8 cellular contexts compared by ENCODE assay signal in the genomic region with DNA sequence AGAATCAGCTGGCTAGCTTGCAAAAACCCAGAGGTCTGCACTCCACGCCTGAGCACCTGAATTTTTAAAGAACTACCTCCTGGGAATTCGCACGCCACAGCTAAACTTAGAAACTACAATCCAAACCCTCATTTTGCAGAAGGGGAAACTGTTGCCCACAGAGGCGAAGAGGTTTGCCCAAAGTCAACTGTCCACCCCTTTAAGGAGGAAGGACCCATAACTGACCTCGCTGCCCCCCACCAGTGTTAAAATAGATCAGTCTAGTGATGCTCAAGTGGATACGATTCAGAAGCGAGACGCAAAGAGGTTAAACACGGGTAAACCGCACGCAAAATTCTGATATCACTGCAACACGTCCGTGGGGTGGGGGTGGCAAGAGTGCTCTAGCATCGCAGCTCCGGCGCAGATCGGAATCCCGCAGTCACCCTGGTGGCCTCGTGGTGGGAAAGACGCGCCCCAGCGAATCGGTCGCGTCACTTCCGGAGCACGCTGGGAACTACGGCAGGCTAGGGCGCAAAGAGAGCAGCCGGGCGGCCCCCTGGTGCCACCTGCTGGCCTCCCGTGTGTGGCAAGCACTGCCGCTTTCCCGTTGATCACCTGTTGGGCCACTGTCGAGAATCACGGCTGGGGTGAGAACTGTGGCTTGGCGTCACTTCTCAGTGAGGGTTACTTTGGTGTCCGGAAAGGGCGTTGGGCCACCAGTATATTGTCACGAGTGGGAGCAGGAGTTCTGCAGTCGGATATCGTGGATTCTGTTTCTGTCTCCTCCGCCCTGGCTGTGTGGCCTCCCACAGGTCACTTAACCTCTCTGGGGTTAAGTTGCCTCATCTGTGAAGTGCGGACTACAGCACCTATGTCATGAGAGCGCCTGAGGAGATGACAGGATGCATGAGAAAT. TPM values are rescaled to one million over a fixed set of nuclear protein-coding genes. Genes with fewer than 3 reads are reported as not detected.
A peak's percentile ranks its signal among the peaks of the same experiment; 100 is the strongest.
DNase-seq lines count a peak whose midpoint lies in the region; ATAC-seq and TF ChIP-seq lines count a peak whose summit lies in the region.

A gene (minus strand): TSS at position 451 of the 897 bp plus-strand sequence. CDS start 686 bp downstream, outside the sequence.

- peak within 1 kb of the TSS; percentile 73 for H3K4me3 Mint-ChIP-seq in GM23338
- H3K4me3 Mint-ChIP-seq in activated T-helper 2 cell treated with anti-CD3 and anti-CD28 coated beads, Interferon-gamma antibody, Interleukin-2, Interleukin-4, amounts not matched to agents 10 μg/mL and 5 μg/mL and 100 μg/mL, durations not matched to agents 14 hours and 24 hours and 36 hours (ENCODE audit: low read depth) = peak within 1 kb of the TSS; percentile 77
- H3K4me3 Mint-ChIP-seq in nephron = peak within 1 kb of the TSS; percentile 86 to 94 (median 86)
- H3K4me3 Mint-ChIP-seq in stimulated activated naive CD8-positive, alpha-beta T cell treated with anti-CD3 and anti-CD28 coated beads, Interleukin-15, Interleukin-2, amounts not matched to agents 100 ng/mL and 50 ng/mL, for 24 hours = peak within 1 kb of the TSS; percentile 87

- H3K9me2 ChIP-seq in GM23338 (ENCODE audit: insufficient read depth) = peaks cover 2% of the 10 kb centered on the region; the same call in 1 of the 2 replicates

- no peaks in the 10 kb centered on the region for H3K9me3 Mint-ChIP-seq in GM23338
- H3K9me3 Mint-ChIP-seq in activated T-helper 2 cell treated with anti-CD3 and anti-CD28 coated beads, Interferon-gamma antibody, Interleukin-2, Interleukin-4, amounts not matched to agents 10 μg/mL and 5 μg/mL and 100 μg/mL, durations not matched to agents 14 hours and 24 hours and 36 hours = no peaks in the 10 kb centered on the region
- no peaks in the 10 kb centered on the region for H3K9me3 Mint-ChIP-seq in nephron
- H3K9me3 Mint-ChIP-seq in stimulated activated naive CD8-positive, alpha-beta T cell treated with anti-CD3 and anti-CD28 coated beads, Interleukin-15, Interleukin-2, amounts not matched to agents 100 ng/mL and 50 ng/mL, for 24 hours = no peaks in the 10 kb centered on the region

- peaks cover 6% of the 10 kb centered on the region for H3K27me3 ChIP-seq in GM23338 (ENCODE audit: insufficient read depth)

- H3K36me3 Mint-ChIP-seq in GM23338 (ENCODE audit: low read depth) = peaks cover 41% of the 10 kb centered on the region
- peaks cover 26% of the 10 kb centered on the region for H3K36me3 Mint-ChIP-seq in activated T-helper 2 cell treated with anti-CD3 and anti-CD28 coated beads, Interferon-gamma antibody, Interleukin-2, Interleukin-4, amounts not matched to agents 10 μg/mL and 5 μg/mL and 100 μg/mL, durations not matched to agents 14 hours and 24 hours and 36 hours (ENCODE audit: low read depth)
- H3K36me3 Mint-ChIP-seq in nephron (ENCODE audit: low read depth) = peaks cover 25% of the 10 kb centered on the region
- H3K36me3 Mint-ChIP-seq in stimulated activated naive CD8-positive, alpha-beta T cell treated with anti-CD3 and anti-CD28 coated beads, Interleukin-15, Interleukin-2, amounts not matched to agents 100 ng/mL and 50 ng/mL, for 24 hours (ENCODE audit: low read depth) = peaks cover 23% of the 10 kb centered on the region

- peak within 1 kb of the TSS; percentile 52 for H3K4me3 ChIP-seq in GM23338
- H3K4me3 ChIP-seq in LNCaP clone FGC (ENCODE audit: low read depth, low read length) = peak within 1 kb of the TSS; percentile 59

- DNase-seq in EL (peak; percentile 91), GM23338 (ENCODE audit: low spot score) (peak; percentile 95), LNCaP clone FGC (ENCODE audit: low read depth) (peak; percentile 77), RWPE1 (ENCODE audit: low spot score) (peak; percentile 84), fibroblast of peridontal ligament (ENCODE audit: extremely low read depth) (peak; percentile 88)
- peak; percentile 90 for DNase-seq in activated T-helper 2 cell treated with anti-CD3 and anti-CD28 coated beads, Interferon-gamma antibody, Interleukin-2, Interleukin-4, amounts not matched to agents 10 μg/mL and 5 μg/mL and 100 μg/mL, durations not matched to agents 14 hours and 24 hours and 36 hours (ENCODE audit: low spot score)

- no peaks in the 10 kb centered on the region for H4K20me1 ChIP-seq in GM23338 (replicated peaks; ENCODE audit: insufficient read depth)

- 0 out of 2 replicates have a peak, but pooled peaks cover under 1% of the 10 kb centered on the region for H3K36me3 ChIP-seq in GM23338 (ENCODE audit: insufficient read depth)

- intact Hi-C loops in activated T-helper 2 cell treated with anti-CD3 and anti-CD28 coated beads, Interferon-gamma antibody, Interleukin-2, Interleukin-4, amounts not matched to agents 10 μg/mL and 5 μg/mL and 100 μg/mL, durations not matched to agents 14 hours and 24 hours and 36 hours (cut with micrococcal nuclease) = loop anchor here (1.0 to 10.0 kb wide), 8 partner anchors 40 to 576 kb away; a partner anchor contains a TSS

- CTCF ChIA-PET in RWPE1 (lab: Yijun Ruan, JAX) = interaction anchor here (0.5 to 1.0 kb wide), 16 partner anchors 10 to 1153 kb away, joined by 3 to 6 read pairs (median 4); no protein-coding TSS in a partner anchor

- peaks cover 10% of the 10 kb centered on the region for H3K4me1 Mint-ChIP-seq in GM23338
- peaks cover 33% of the 10 kb centered on the region for H3K4me1 Mint-ChIP-seq in activated T-helper 2 cell treated with anti-CD3 and anti-CD28 coated beads, Interferon-gamma antibody, Interleukin-2, Interleukin-4, amounts not matched to agents 10 μg/mL and 5 μg/mL and 100 μg/mL, durations not matched to agents 14 hours and 24 hours and 36 hours (ENCODE audit: low read depth)
- peaks cover 23% of the 10 kb centered on the region for H3K4me1 Mint-ChIP-seq in nephron
- peaks cover 37% of the 10 kb centered on the region for H3K4me1 Mint-ChIP-seq in stimulated activated naive CD8-positive, alpha-beta T cell treated with anti-CD3 and anti-CD28 coated beads, Interleukin-15, Interleukin-2, amounts not matched to agents 100 ng/mL and 50 ng/mL, for 24 hours (ENCODE audit: low read depth)

- H3F3A ChIP-seq in GM23338 (replicated peaks; ENCODE audit: low read depth) = no peaks in the 10 kb centered on the region

- peak; percentile 36 for ATAC-seq in GM23338

- peak within 1 kb of the TSS; percentile 76 for H3K4me2 ChIP-seq in GM23338

- H3K79me2 ChIP-seq in GM23338 (replicated peaks; ENCODE audit: insufficient read depth) = peaks cover 9% of the 10 kb centered on the region

- POLR2A ChIA-PET in RWPE1 (lab: Yijun Ruan, JAX; ENCODE audit: low non-redundant PET) = no interaction called here

- H3K27me3 Mint-ChIP-seq in GM23338 (ENCODE audit: insufficient read depth, low read depth, poor library complexity) (peaks cover 17% of the 10 kb centered on the region), nephron (ENCODE audit: low read depth) (no peaks in the 10 kb centered on the region)
- no peaks in the 10 kb centered on the region for H3K27me3 Mint-ChIP-seq in activated T-helper 2 cell treated with anti-CD3 and anti-CD28 coated beads, Interferon-gamma antibody, Interleukin-2, Interleukin-4, amounts not matched to agents 10 μg/mL and 5 μg/mL and 100 μg/mL, durations not matched to agents 14 hours and 24 hours and 36 hours (ENCODE audit: low read depth)
- no peaks in the 10 kb centered on the region for H3K27me3 Mint-ChIP-seq in stimulated activated naive CD8-positive, alpha-beta T cell treated with anti-CD3 and anti-CD28 coated beads, Interleukin-15, Interleukin-2, amounts not matched to agents 100 ng/mL and 50 ng/mL, for 24 hours

- TF ChIP-seq CTCF in GM23338 (conservative IDR thresholded peaks at IDR 0.05; ENCODE audit: low read depth in 2 of 2) (peak; percentile 76 to 99), LNCaP clone FGC (IDR thresholded peaks at IDR 0.05; ENCODE audit: control insufficient read depth, extremely low read depth, insufficient read depth) (peak; percentile 98), RWPE1 (conservative IDR thresholded peaks at IDR 0.05; ENCODE audit: low read depth) (peak; percentile 97), nephron (IDR thresholded peaks at IDR 0.05; ENCODE audit: unreplicated experiment in 3 of 3) (peak; percentile 97 to 98 (median 98))

- H3K4me1 ChIP-seq in GM23338 (ENCODE audit: insufficient read depth) = 0 out of 2 replicates have a peak, but pooled peaks cover 8% of the 10 kb centered on the region

- H3K27ac ChIP-seq in GM23338 (ENCODE audit: low read depth) (no peak within 1 kb of the TSS), RWPE1 (peak within 1 kb of the TSS; percentile 59)

- H3K27ac Mint-ChIP-seq in GM23338 (peak within 1 kb of the TSS; percentile 82), nephron (peak within 1 kb of the TSS; percentile 72 to 92 (median 75))
- H3K27ac Mint-ChIP-seq in activated T-helper 2 cell treated with anti-CD3 and anti-CD28 coated beads, Interferon-gamma antibody, Interleukin-2, Interleukin-4, amounts not matched to agents 10 μg/mL and 5 μg/mL and 100 μg/mL, durations not matched to agents 14 hours and 24 hours and 36 hours = peak within 1 kb of the TSS; percentile 71
- H3K27ac Mint-ChIP-seq in stimulated activated naive CD8-positive, alpha-beta T cell treated with anti-CD3 and anti-CD28 coated beads, Interleukin-15, Interleukin-2, amounts not matched to agents 100 ng/mL and 50 ng/mL, for 24 hours = peak within 1 kb of the TSS; percentile 89

- peak within 1 kb of the TSS; percentile 99 for H2AFZ ChIP-seq in GM23338

TF ChIP-seq in GM23338, 12 proteins besides CTCF, POLR2A, EP300 and RAD21 (continues in another document):
- no peak for TF ChIP-seq EZH2phosphoT487 (IDR thresholded peaks at IDR 0.05; ENCODE audit: unreplicated experiment)

RNA-seq across cellular contexts. Expression of the gene that starts here (rescaled TPM):
- total RNA-seq in GM23338 (2014; rRNA removed; shearing (Covaris generic)) = 15.9 and 16.4 TPM in 2 replicates
- polyA plus RNA-seq in GM23338 (2016; fragmentation: Nextera tagmentation; extraction: Ambion mirVana) = 34.4 and 35.9 TPM in 2 replicates
- total RNA-seq in activated T-helper 2 cell treated with anti-CD3 and anti-CD28 coated beads, Interferon-gamma antibody, Interleukin-2, Interleukin-4, amounts not matched to agents 10 μg/mL and 5 μg/mL and 100 μg/mL, durations not matched to agents 14 hours and 24 hours and 36 hours = 33.4 and 34.9 TPM in 2 replicates
